In genomic region chr12:30169839-30170591, GRCh38 we compare ENCODE assay signal across 23 cellular contexts.
A peak's percentile ranks its signal among the peaks of the same experiment; 100 is the strongest.
DNase-seq lines count a peak whose midpoint lies in the region; ATAC-seq lines count a peak whose summit lies in the region.
"Had no signal": no experiment of that assay in that cellular context is flagged by ENCODE, and none has a peak within 500 bp of the region (broad histone marks: within the 10 kb centered on the region; RNA-seq: fewer than 3 reads in every experiment).

No MANE protein-coding gene starts in this region.

- no peaks in the 10 kb centered on the region for H3K36me3 Mint-ChIP-seq in stimulated activated effector memory CD8-positive, alpha-beta T cell treated with anti-CD3 and anti-CD28 coated beads, Interleukin-12 subunit alpha, Interleukin-12 subunit beta, amount 100 ng/mL, for 72 hours
- H3K36me3 Mint-ChIP-seq: activated naive CD8-positive, alpha-beta T cell treated with anti-CD3 and anti-CD28 coated beads, Interleukin-2, amount 10 ng/mL, durations not matched to agents 7 days and 5 days; brain; mesothelial cell of epicardium had no signal

- H3K4me3 ChIP-seq in iPS-18c (ENCODE audit: insufficient read depth, low read depth, low read length): peak overlapping the region; percentile 53
- H3K4me3 ChIP-seq: colonic mucosa, smooth muscle cell had no signal

- peak; percentile 24 for ATAC-seq in stimulated activated effector memory CD8-positive, alpha-beta T cell treated with anti-CD3 and anti-CD28 coated beads, Interleukin-12 subunit alpha, Interleukin-12 subunit beta, amount 100 ng/mL, for 72 hours
- ATAC-seq: activated T-helper 17 cell treated with anti-CD3 and anti-CD28 coated beads, Interleukin-2, amount 50 U/mL, for 72 hours; PC-3 had no signal

- no peaks in the 10 kb centered on the region for H3K4me1 Mint-ChIP-seq in stimulated activated effector memory CD8-positive, alpha-beta T cell treated with anti-CD3 and anti-CD28 coated beads, Interleukin-12 subunit alpha, Interleukin-12 subunit beta, amount 100 ng/mL, for 72 hours
- H3K4me1 Mint-ChIP-seq: activated CD4-positive, alpha-beta T cell treated with anti-CD3 and anti-CD28 coated beads, Interleukin-2, amount 10 ng/mL, durations not matched to agents 7 days and 5 days; activated naive CD8-positive, alpha-beta T cell treated with anti-CD3 and anti-CD28 coated beads, Interleukin-2, amount 10 ng/mL, durations not matched to agents 7 days and 5 days; activated T-helper 17 cell treated with anti-CD3 and anti-CD28 coated beads, Interleukin-2, amount 50 U/mL, for 72 hours had no signal

- no peak overlapping the region for H3K27ac Mint-ChIP-seq in stimulated activated effector memory CD8-positive, alpha-beta T cell treated with anti-CD3 and anti-CD28 coated beads, Interleukin-12 subunit alpha, Interleukin-12 subunit beta, amount 100 ng/mL, for 72 hours
- H3K27ac Mint-ChIP-seq: activated CD4-positive, alpha-beta T cell treated with anti-CD3 and anti-CD28 coated beads, Interleukin-2, amount 10 ng/mL, durations not matched to agents 7 days and 5 days; activated naive CD8-positive, alpha-beta T cell treated with anti-CD3 and anti-CD28 coated beads, Interleukin-2, amount 10 ng/mL, durations not matched to agents 7 days and 5 days; activated T-helper 17 cell treated with anti-CD3 and anti-CD28 coated beads, Interleukin-2, amount 50 U/mL, for 72 hours; brain; mesothelial cell of epicardium; progenitor cell of endocrine pancreas; T-helper 1 cell treated with Interleukin-12 subunit alpha and Interleukin-12 subunit beta and Interleukin-4 antibody, amounts not matched to agents 30 μg/mL and 1 μg/mL, for 36 hours had no signal

- no peak overlapping the region for H3K4me3 Mint-ChIP-seq in stimulated activated effector memory CD8-positive, alpha-beta T cell treated with anti-CD3 and anti-CD28 coated beads, Interleukin-12 subunit alpha, Interleukin-12 subunit beta, amount 100 ng/mL, for 72 hours
- H3K4me3 Mint-ChIP-seq: activated CD4-positive, alpha-beta T cell treated with anti-CD3 and anti-CD28 coated beads, Interleukin-2, amount 10 ng/mL, durations not matched to agents 7 days and 5 days; activated naive CD8-positive, alpha-beta T cell treated with anti-CD3 and anti-CD28 coated beads, Interleukin-2, amount 10 ng/mL, durations not matched to agents 7 days and 5 days; activated T-helper 17 cell treated with anti-CD3 and anti-CD28 coated beads, Interleukin-2, amount 50 U/mL, for 72 hours; mesothelial cell of epicardium; T-helper 1 cell treated with Interleukin-12 subunit alpha and Interleukin-12 subunit beta and Interleukin-4 antibody, amounts not matched to agents 30 μg/mL and 1 μg/mL, for 36 hours had no signal

- no peaks in the 10 kb centered on the region for H3K9me3 ChIP-seq in iPS-18c (ENCODE audit: control insufficient read depth, insufficient read depth, low read length)
- H3K9me3 ChIP-seq: BE2C, Caco-2, colonic mucosa had no signal

- H3K9me3 Mint-ChIP-seq in stimulated activated effector memory CD8-positive, alpha-beta T cell treated with anti-CD3 and anti-CD28 coated beads, Interleukin-12 subunit alpha, Interleukin-12 subunit beta, amount 100 ng/mL, for 72 hours: no peaks in the 10 kb centered on the region
- H3K9me3 Mint-ChIP-seq: activated CD4-positive, alpha-beta T cell treated with anti-CD3 and anti-CD28 coated beads, Interleukin-2, amount 10 ng/mL, durations not matched to agents 7 days and 5 days; activated naive CD8-positive, alpha-beta T cell treated with anti-CD3 and anti-CD28 coated beads, Interleukin-2, amount 10 ng/mL, durations not matched to agents 7 days and 5 days; activated T-helper 17 cell treated with anti-CD3 and anti-CD28 coated beads, Interleukin-2, amount 50 U/mL, for 72 hours; mesothelial cell of epicardium; T-helper 1 cell treated with Interleukin-12 subunit alpha and Interleukin-12 subunit beta and Interleukin-4 antibody, amounts not matched to agents 30 μg/mL and 1 μg/mL, for 36 hours had no signal

- DNase-seq in NCI-H524 (lab: John Stamatoyannopoulos, UW) (peak; percentile 23 to 45), NCI-H524 treated with DMSO at 0.1 percent for 48 hours (lab: John Stamatoyannopoulos, UW) (no peak), ecto neural progenitor cell (ENCODE audit: low spot score) (peak; percentile 74), SIG-M5 (lab: John Stamatoyannopoulos, UW) (no peak), NCI-H2227 treated with DMSO at 0.1 percent for 48 hours (lab: John Stamatoyannopoulos, UW) (no peak), activated gamma-delta T cell treated with Interleukin-2 at 50 U/mL for 16 hours (no peak)
- DNase-seq in stimulated activated effector memory CD8-positive, alpha-beta T cell treated with anti-CD3 and anti-CD28 coated beads, Interleukin-12 subunit alpha, Interleukin-12 subunit beta, amount 100 ng/mL, for 72 hours (ENCODE audit: low spot score in 2 of 2): no peak
- DNase-seq: activated CD4-positive, alpha-beta T cell treated with anti-CD3 and anti-CD28 coated beads, Interleukin-2, amount 10 ng/mL, durations not matched to agents 7 days and 5 days; activated naive CD8-positive, alpha-beta T cell treated with anti-CD3 and anti-CD28 coated beads, Interleukin-2, amount 10 ng/mL, durations not matched to agents 7 days and 5 days; BE2C; Caco-2; colonic mucosa; MV-4-11; NCI-H1694 treated with DMSO at 0.1 percent for 48 hours; PC-3; stimulated activated CD4-positive, alpha-beta T cell treated with anti-CD3 and anti-CD28 coated beads, Interleukin-4, amount 100 ng/mL, for 1 hour had no signal

Comparison
In these comparisons a context has a peak if more than half of its experiments do, and no peak if none do; other contexts are left out.
1. DNase-seq: peak in NCI-H524 (2 of 2) and ecto neural progenitor cell (single experiment); none in NCI-H524 treated with DMSO at 0.1 percent for 48 hours (single experiment), stimulated activated effector memory CD8-positive, alpha-beta T cell treated with anti-CD3 and anti-CD28 coated beads, Interleukin-12 subunit alpha, Interleukin-12 subunit beta, amount 100 ng/mL, for 72 hours (0 of 2), SIG-M5 (single experiment), NCI-H2227 treated with DMSO at 0.1 percent for 48 hours (single experiment) and activated gamma-delta T cell treated with Interleukin-2 at 50 U/mL for 16 hours (single experiment).